ENCODE assay signal across 25 cellular contexts in the genomic region with DNA sequence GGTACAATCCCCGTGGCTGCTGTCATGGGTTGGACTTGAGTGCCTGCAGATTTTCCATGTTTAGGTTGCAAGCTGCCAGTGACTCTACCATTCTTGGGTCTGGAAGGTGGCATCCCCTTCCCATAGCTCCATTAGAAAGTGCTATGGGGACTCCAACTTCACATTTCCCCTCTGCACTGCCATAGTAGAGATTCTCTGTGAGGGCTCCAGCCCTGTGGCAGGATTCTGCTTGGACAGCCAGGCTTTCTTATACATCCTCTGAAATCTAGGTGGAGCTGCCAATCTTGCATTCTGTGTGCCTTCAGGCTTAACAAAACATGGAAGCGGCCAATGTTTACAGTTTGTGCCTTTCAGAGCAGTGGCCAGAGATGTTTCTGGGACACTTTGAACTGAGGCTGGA.
"Had no signal": no experiment of that assay in that cellular context is flagged by ENCODE, and none has a peak within 500 bp of the region (broad histone marks: within the 10 kb centered on the region; RNA-seq: fewer than 3 reads in every experiment).

No MANE protein-coding gene starts in this region.

- H3K27ac Mint-ChIP-seq: dendritic cell treated with granulocyte-macrophage colony-stimulating factor and Interleukin-4, amounts not matched to agents 40 ng/mL and 50 ng/mL, for 4 days; effector memory CD8-positive, alpha-beta T cell; endodermal cell had no signal

- H3K36me3 ChIP-seq: colonic mucosa, esophagus muscularis mucosa, esophagus squamous epithelium, gastrocnemius medialis, gastroesophageal sphincter, heart left ventricle, heart right ventricle had no signal

- H3K4me3 Mint-ChIP-seq: dendritic cell treated with granulocyte-macrophage colony-stimulating factor and Interleukin-4, amounts not matched to agents 40 ng/mL and 50 ng/mL, for 4 days; effector memory CD8-positive, alpha-beta T cell; endodermal cell had no signal

- H3K4me3 ChIP-seq: colonic mucosa, coronary artery, dorsolateral prefrontal cortex, esophagus muscularis mucosa, esophagus squamous epithelium, gastrocnemius medialis, gastroesophageal sphincter, heart left ventricle, heart right ventricle had no signal

- H3K4me1 Mint-ChIP-seq: endodermal cell had no signal

- H3K27ac ChIP-seq: colonic mucosa, coronary artery, dorsolateral prefrontal cortex, epithelial cell of prostate, esophagus muscularis mucosa, esophagus squamous epithelium, foreskin keratinocyte, gastrocnemius medialis, gastroesophageal sphincter, heart left ventricle, heart right ventricle had no signal

- H3K9me3 ChIP-seq: colonic mucosa, esophagus muscularis mucosa, gastrocnemius medialis, gastroesophageal sphincter had no signal

- ATAC-seq: effector memory CD8-positive, alpha-beta T cell; esophagus mucosa; foreskin keratinocyte; gastrocnemius medialis; gastroesophageal sphincter; heart left ventricle; heart right ventricle had no signal

- H3K27me3 ChIP-seq: colonic mucosa, esophagus muscularis mucosa, esophagus squamous epithelium, foreskin keratinocyte, gastrocnemius medialis, gastroesophageal sphincter, heart left ventricle, heart right ventricle had no signal

- H3K27me3 Mint-ChIP-seq: dendritic cell treated with granulocyte-macrophage colony-stimulating factor and Interleukin-4, amounts not matched to agents 40 ng/mL and 50 ng/mL, for 4 days; effector memory CD8-positive, alpha-beta T cell had no signal

- H3K4me1 ChIP-seq: colonic mucosa, esophagus muscularis mucosa, esophagus squamous epithelium, foreskin keratinocyte, gastrocnemius medialis, gastroesophageal sphincter, heart left ventricle, heart right ventricle had no signal

- DNase-seq: colonic mucosa; cortex of kidney; dermis blood vessel endothelial cell; dorsolateral prefrontal cortex; effector CD4-positive, alpha-beta T cell; effector CD8-positive, alpha-beta T cell; effector memory CD4-positive, alpha-beta T cell; effector memory CD8-positive, alpha-beta T cell; endodermal cell; erythroblast; esophagus squamous epithelium; foreskin fibroblast; foreskin keratinocyte; foreskin melanocyte; gastrocnemius medialis; glutamatergic neuron; head of caudate nucleus; heart left ventricle; heart right ventricle had no signal
